9 cellular contexts compared by ENCODE assay signal in genomic region chr22:48513929-48514328, GRCh38.
"Had no signal": no experiment of that assay in that cellular context is flagged by ENCODE, and none has a peak within 500 bp of the region (broad histone marks: within the 10 kb centered on the region; RNA-seq: fewer than 3 reads in every experiment).

No MANE protein-coding gene starts in this region.

- H3K9me3 ChIP-seq: HAP-1 had no signal

- ATAC-seq: GM23338, HCT116 had no signal

- H3K9ac ChIP-seq: GM23248 had no signal

- H3K36me3 ChIP-seq: HAP-1 had no signal

- H2AFZ ChIP-seq: GM23248, GM23338 had no signal

- H3K4me2 ChIP-seq: GM23338 had no signal

- DNase-seq: GM23248, GOT3, H7, H9, HCEC 1CT, HFFc6 had no signal

- H3K4me3 ChIP-seq: GM23248, GM23338, HAP-1 had no signal

- H3K4me1 ChIP-seq: HAP-1 had no signal

- H3K27ac ChIP-seq: GM23248 had no signal
